ENCODE assay signal across 8 cellular contexts in the genomic region with DNA sequence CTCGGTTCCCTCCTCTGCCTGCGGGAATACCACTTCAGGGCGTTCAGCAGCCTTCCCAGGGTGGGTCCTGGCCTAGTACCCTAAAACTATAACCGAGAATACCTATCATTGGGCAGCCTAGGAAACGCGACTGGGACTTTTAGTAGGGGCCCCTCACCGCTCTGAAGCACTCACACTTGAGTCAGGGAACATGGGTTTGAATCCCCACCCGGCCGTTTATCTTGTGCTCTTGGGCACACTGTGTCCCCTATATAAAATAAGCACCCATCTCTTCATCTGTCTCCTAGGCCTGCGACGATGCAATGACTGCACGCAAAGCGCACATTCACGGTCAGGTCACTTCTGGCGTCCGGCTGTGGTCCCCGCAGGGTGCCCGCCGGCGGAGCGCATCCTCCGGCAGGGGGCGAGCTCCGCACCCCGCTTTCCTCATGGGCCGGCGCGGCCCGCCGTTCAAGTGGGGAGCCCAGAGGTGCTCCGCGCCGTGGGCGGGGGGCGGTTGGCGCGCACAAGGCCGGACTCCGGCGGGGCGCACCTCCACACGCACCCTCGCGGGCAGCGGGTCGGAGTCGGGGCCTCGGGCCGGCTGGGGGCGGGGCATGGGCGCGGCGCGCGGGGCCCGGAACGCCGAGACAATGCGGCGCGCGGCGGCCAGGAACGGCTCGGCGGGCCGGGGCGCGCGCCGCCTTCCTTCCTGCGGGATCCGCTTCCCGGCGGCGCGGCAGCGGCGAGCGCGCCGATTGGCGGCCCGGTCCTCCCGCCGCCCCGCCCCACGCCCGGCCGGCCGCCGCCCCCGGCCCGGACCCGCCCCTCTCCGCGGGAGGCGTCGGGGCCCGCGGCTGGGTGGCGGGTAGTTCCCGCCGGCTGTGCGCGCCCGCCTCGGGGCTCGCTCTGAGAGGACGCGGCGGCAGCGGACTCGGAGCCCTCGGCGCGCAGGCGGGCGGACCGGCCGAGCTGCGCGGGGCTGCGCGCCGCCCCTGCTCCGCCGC. TPM values are rescaled to one million over a fixed set of nuclear protein-coding genes. Genes with fewer than 3 reads are reported as not detected.
DNase-seq lines count a peak whose midpoint lies in the region; ATAC-seq and TF ChIP-seq lines count a peak whose summit lies in the region.

A gene (plus strand): TSS at position 850 of the 986 bp plus-strand sequence. CDS start 293 bp downstream, outside the sequence.

- no peaks in the 10 kb centered on the region for H3K27me3 ChIP-seq in suprapubic skin

- peaks cover 33% of the 10 kb centered on the region for H3K4me1 ChIP-seq in suprapubic skin

- WGBS in suprapubic skin = 6% methylated on average over 22 of the region's 128 CpGs

- peak within 1 kb of the TSS; percentile 90 for H3K27ac ChIP-seq in suprapubic skin

- TF ChIP-seq CTCF in GM12873 (IDR thresholded peaks at IDR 0.05; ENCODE audit: insufficient read depth, low read depth, low read length, missing control alignments) (peak; percentile 66), fibroblast of mammary gland (conservative IDR thresholded peaks at IDR 0.05; ENCODE audit: control insufficient read depth, insufficient read depth, low read depth, low read length) (peak; percentile 53), suprapubic skin (IDR thresholded peaks at IDR 0.05) (peak; percentile 58 to 78)

- no peaks in the 10 kb centered on the region for H3K36me3 ChIP-seq in suprapubic skin

- H3K4me3 ChIP-seq in fibroblast of mammary gland (ENCODE audit: control insufficient read depth, low read depth, low read length) = peak within 1 kb of the TSS; percentile 70
- H3K4me3 ChIP-seq in suprapubic skin = peak within 1 kb of the TSS; percentile 89

- peak; percentile 53 for ATAC-seq in HG03025 (IDR thresholded peaks at IDR 0.05; ENCODE audit: low FRiP score, unreplicated experiment)

- peak; percentile 92 for DNase-seq in 8988T
- peak; percentile 69 for DNase-seq in NCI-H460 (ENCODE audit: extremely low read depth, low read depth)
- DNase-seq in activated T-cell treated with anti-CD3 and anti-CD28 coated beads, Interleukin-2, amount 50 U/mL, for 48 hours = peak; percentile 73 to 77
- DNase-seq in fibroblast of mammary gland (ENCODE audit: low read depth) = peak; percentile 55
- peak; percentile 80 for DNase-seq in myocyte (ENCODE audit: low read depth)
- DNase-seq in suprapubic skin (ENCODE audit: low spot score in 2 of 2) = peak in 1 of 2 donors; percentile 80

- TF ChIP-seq POLR2A in suprapubic skin (IDR thresholded peaks at IDR 0.05) = peak in 1 of 2 donors; percentile 41

- TF ChIP-seq EP300 in suprapubic skin (IDR thresholded peaks at IDR 0.05) = no peak

- H3K9me3 ChIP-seq in suprapubic skin = no peaks in the 10 kb centered on the region

RNA-seq across cellular contexts. Expression of the gene that starts here (rescaled TPM):
- 34.2 and 34.7 TPM in 2 replicates for total RNA-seq in NCI-H460 (2014; rRNA removed; shearing (Covaris generic))
- 26.6 and 30.9 TPM in 2 replicates for polyA plus RNA-seq in NCI-H460 (2014; cell fraction: nucleus; rRNA removed)
- 23.7 and 28.0 TPM in 2 replicates for total RNA-seq in myocyte
- polyA plus RNA-seq in myocyte (2012) = 18.7 TPM
- 10 to 100 TPM; 22.0 to 54.6 (median 30.0) TPM for total RNA-seq in suprapubic skin
